Comparison of ENCODE assay signal across 8 cellular contexts in genomic region chr6:36094786-36095496, GRCh38. TPM values are rescaled to one million over a fixed set of nuclear protein-coding genes. Genes with fewer than 3 reads are reported as not detected.
DNase-seq lines count a peak whose midpoint lies in the region; ATAC-seq and TF ChIP-seq lines count a peak whose summit lies in the region.

No MANE protein-coding gene starts in this region.

- H3K36me3 Mint-ChIP-seq in activated CD8-positive, alpha-beta memory T cell treated with anti-CD3 and anti-CD28 coated beads, Interleukin-2, amount 10 ng/mL, durations not matched to agents 7 days and 5 days: peaks cover 5% of the 10 kb centered on the region
- H3K36me3 Mint-ChIP-seq in endodermal cell (ENCODE audit: low read depth) (peaks cover 3% of the 10 kb centered on the region), mesothelial cell of epicardium (peaks cover 2% of the 10 kb centered on the region)

- H3K4me3 Mint-ChIP-seq in activated CD8-positive, alpha-beta memory T cell treated with anti-CD3 and anti-CD28 coated beads, Interleukin-2, amount 10 ng/mL, durations not matched to agents 7 days and 5 days: no peak overlapping the region
- H3K4me3 Mint-ChIP-seq in endodermal cell: peak overlapping the region; percentile 34
- no peak overlapping the region for H3K4me3 Mint-ChIP-seq in mesothelial cell of epicardium

- H3K9me3 ChIP-seq in endodermal cell (ENCODE audit: control insufficient read depth, low read length): no peaks in the 10 kb centered on the region

- H3K36me3 ChIP-seq in endodermal cell (ENCODE audit: control insufficient read depth, insufficient read depth, low read length): peaks cover 25% of the 10 kb centered on the region

- H3K27ac Mint-ChIP-seq in activated CD8-positive, alpha-beta memory T cell treated with anti-CD3 and anti-CD28 coated beads, Interleukin-2, amount 10 ng/mL, durations not matched to agents 7 days and 5 days: peak overlapping the region; percentile 45
- H3K27ac Mint-ChIP-seq in endodermal cell: peak overlapping the region; percentile 91
- H3K27ac Mint-ChIP-seq in mesothelial cell of epicardium: peak overlapping the region; percentile 66

- TF ChIP-seq CTCF in endodermal cell (conservative IDR thresholded peaks at IDR 0.05) (peak; percentile 98), mesothelial cell of epicardium (IDR thresholded peaks at IDR 0.05; ENCODE audit: unreplicated experiment) (peak; percentile 92)

- peak; percentile 54 for ATAC-seq in HG03565 (IDR thresholded peaks at IDR 0.05; ENCODE audit: unreplicated experiment)
- ATAC-seq in activated CD8-positive, alpha-beta memory T cell treated with anti-CD3 and anti-CD28 coated beads, Interleukin-2, amount 10 ng/mL, durations not matched to agents 7 days and 5 days: peak; percentile 94
- no peak for ATAC-seq in HG02870 (IDR thresholded peaks at IDR 0.05; ENCODE audit: unreplicated experiment)

- DNase-seq in GDM1 (lab: John Stamatoyannopoulos, UW) (peak; percentile 70), endodermal cell (peak; percentile 91), mesothelial cell of epicardium (ENCODE audit: low spot score in 2 of 2, unreplicated experiment in 2 of 2) (peak; percentile 67 to 86)
- DNase-seq in NK-92 treated with Interleukin-12 subunit alpha and Interleukin-12 subunit beta, amount 100 ng/mL, for 24 hours (lab: John Stamatoyannopoulos, UW): peak; percentile 59
- DNase-seq in activated CD8-positive, alpha-beta memory T cell treated with anti-CD3 and anti-CD28 coated beads, Interleukin-2, amount 10 ng/mL, durations not matched to agents 7 days and 5 days: peak; percentile 86
- DNase-seq in stimulated activated CD8-positive, alpha-beta memory T cell treated with anti-CD3 and anti-CD28 coated beads, Interleukin-15, amount 100 ng/mL, for 1 hour (ENCODE audit: low read depth): peak; percentile 67

- H3K27me3 Mint-ChIP-seq in activated CD8-positive, alpha-beta memory T cell treated with anti-CD3 and anti-CD28 coated beads, Interleukin-2, amount 10 ng/mL, durations not matched to agents 7 days and 5 days: no peaks in the 10 kb centered on the region
- no peaks in the 10 kb centered on the region for H3K27me3 Mint-ChIP-seq in endodermal cell (ENCODE audit: insufficient read depth)
- no peaks in the 10 kb centered on the region for H3K27me3 Mint-ChIP-seq in mesothelial cell of epicardium (ENCODE audit: low read depth)

- H3K4me3 ChIP-seq in endodermal cell (ENCODE audit: low read length): peak overlapping the region; percentile 60

- no peaks in the 10 kb centered on the region for H3K9me3 Mint-ChIP-seq in activated CD8-positive, alpha-beta memory T cell treated with anti-CD3 and anti-CD28 coated beads, Interleukin-2, amount 10 ng/mL, durations not matched to agents 7 days and 5 days (ENCODE audit: low read depth)
- H3K9me3 Mint-ChIP-seq in endodermal cell (no peaks in the 10 kb centered on the region), mesothelial cell of epicardium (no peaks in the 10 kb centered on the region)

- H3K27me3 ChIP-seq in endodermal cell (ENCODE audit: control insufficient read depth, insufficient read depth, low read length, poor library complexity, severe bottlenecking): no peaks in the 10 kb centered on the region

- peaks cover 21% of the 10 kb centered on the region for H3K4me1 Mint-ChIP-seq in activated CD8-positive, alpha-beta memory T cell treated with anti-CD3 and anti-CD28 coated beads, Interleukin-2, amount 10 ng/mL, durations not matched to agents 7 days and 5 days
- H3K4me1 Mint-ChIP-seq in endodermal cell (peaks cover 45% of the 10 kb centered on the region), mesothelial cell of epicardium (peaks cover 27% of the 10 kb centered on the region)

- CTCF ChIA-PET in activated CD8-positive, alpha-beta memory T cell treated with anti-CD3 and anti-CD28 coated beads, Interleukin-2, amount 10 ng/mL, durations not matched to agents 7 days and 5 days (lab: Charles Lee): interaction anchor here (0.7 to 4.5 kb wide), 48 partner anchors 9 to 286 kb away, joined by 3 to 114 read pairs (median 4); partner anchors contain the start of genes MAPK13, MAPK14 and SRPK1

- H3K4me1 ChIP-seq in endodermal cell (ENCODE audit: control insufficient read depth, insufficient read depth, low read length): peaks cover 9% of the 10 kb centered on the region

- 2 to 4% methylated on average over 7 to 8 of the region's 8 CpGs for WGBS in endodermal cell (ENCODE audit: insufficient coverage in 1 of 2, insufficient read length in 1 of 2), 2 experiments

- no peak overlapping the region for H3K27ac ChIP-seq in endodermal cell (ENCODE audit: low read depth, low read length)

- H3K9ac ChIP-seq in endodermal cell (ENCODE audit: extremely low read depth, low read length, poor library complexity, severe bottlenecking): no peak overlapping the region

RNA-seq across cellular contexts. Expression of gene MAPK13, which starts 35.4 kb away (rescaled TPM):
- total RNA-seq in activated CD8-positive, alpha-beta memory T cell treated with anti-CD3 and anti-CD28 coated beads, Interleukin-2, amount 10 ng/mL, durations not matched to agents 7 days and 5 days: 10 to 100 TPM; 33.9 to 35.6 TPM
- 10 to 100 TPM; 14.6 to 16.0 TPM for total RNA-seq in endodermal cell
- 3.1 TPM for polyA plus RNA-seq in endodermal cell (2013, experiment 1 of 2)
- polyA plus RNA-seq in endodermal cell (2013, experiment 2 of 2): 2.1 TPM
- 18.6 to 23.4 TPM (median 20.6 TPM) in 3 replicates for total RNA-seq in mesothelial cell of epicardium
